ENCODE assay signal across 23 cellular contexts in genomic region chr4:168485511-168485910, GRCh38. TPM values are rescaled to one million over a fixed set of nuclear protein-coding genes. Genes with fewer than 3 reads are reported as not detected.
DNase-seq lines count a peak whose midpoint lies in the region; ATAC-seq, FAIRE-seq and TF ChIP-seq lines count a peak whose summit lies in the region.
"Had no signal": no experiment of that assay in that cellular context is flagged by ENCODE, and none has a peak within 500 bp of the region (broad histone marks: within the 10 kb centered on the region; RNA-seq: fewer than 3 reads in every experiment).

No MANE protein-coding gene starts in this region.

- no peak overlapping the region for H3K14ac ChIP-seq in H1 (ENCODE audit: insufficient read length)

- H3K79me1 ChIP-seq in H1 (ENCODE audit: low read depth, low read length) = no peaks in the 10 kb centered on the region

- CTCF ChIA-PET in A549 (lab: Yijun Ruan, JAX) = no interaction called here
- CTCF ChIA-PET in HCT116 (lab: Charles Lee) = interaction anchor here (1.1 kb wide), 1 partner anchor 525 kb away, joined by 4 read pairs; the partner anchor contains the start of gene CBR4
- CTCF ChIA-PET in H1 (lab: Charles Lee; ENCODE audit: partially characterized antibody) = interaction anchor here (1.0 kb wide), 1 partner anchor 29 kb away, joined by 3 read pairs; no protein-coding TSS in a partner anchor

- FAIRE-seq in A549 (lab: Jason Lieb, UNC) (no peak), H1 (lab: Jason Lieb, UNC) (no peak)
- FAIRE-seq: GM12891, GM18507 had no signal

- H2BK120ac ChIP-seq in H1 (replicated peaks; ENCODE audit: low read depth, low read length) = no peak overlapping the region

- H2AFZ ChIP-seq in HCT116 (ENCODE audit: low read depth, low read length, poor library complexity, severe bottlenecking) = no peak overlapping the region
- H2AFZ ChIP-seq in H1 (ENCODE audit: low read length) = peak overlapping the region; percentile 74; the same call in 1 of the 2 replicates

- TF ChIP-seq RAD21 in A549 (conservative IDR thresholded peaks at IDR 0.05 in 1 of 2, IDR thresholded peaks at IDR 0.05 in 1 of 2) = no peak
- no peak for TF ChIP-seq RAD21 in HCT116 (IDR thresholded peaks at IDR 0.05; ENCODE audit: low read depth)
- no peak for TF ChIP-seq RAD21 in H1 (IDR thresholded peaks at IDR 0.05 in 1 of 2, conservative IDR thresholded peaks at IDR 0.05 in 1 of 2; ENCODE audit: low read depth in 2 of 2, low read length in 2 of 2)

- TF ChIP-seq POLR2A in A549 (IDR thresholded peaks at IDR 0.05; ENCODE audit: low read length) (no peak), HCT116 (IDR thresholded peaks at IDR 0.05; ENCODE audit: borderline replicate concordance, extremely low read depth, insufficient read depth, insufficient read length) (no peak), H1 (IDR thresholded peaks at IDR 0.05; ENCODE audit: control extremely low read depth in 1 of 2, low read depth in 2 of 2, low read length in 2 of 2) (no peak)

- no peak overlapping the region for H2BK20ac ChIP-seq in H1 (ENCODE audit: low read length)

- H3K79me2 ChIP-seq in HCT116 (ENCODE audit: insufficient read depth, low read length) (peaks cover 19% of the 10 kb centered on the region), H1 (ENCODE audit: control insufficient read depth in 1 of 2, insufficient read depth in 2 of 2, low read length in 2 of 2) (no peaks in the 10 kb centered on the region)

- 0 out of 4 replicates have a peak, but pooled peaks cover 0 to 9% of the 10 kb centered on the region in 2 experiments for H3K36me3 ChIP-seq in HCT116 (ENCODE audit: control insufficient read depth in 1 of 2, insufficient read depth in 2 of 2, low read length in 2 of 2)
- no peaks in the 10 kb centered on the region for H3K36me3 ChIP-seq in H1 (ENCODE audit: control insufficient read depth in 2 of 4, insufficient read depth in 4 of 4, low read length in 3 of 4)

- H2AK5ac ChIP-seq in H1 (ENCODE audit: low read depth, low read length) = no peak overlapping the region

- H3K9ac ChIP-seq in HCT116 (ENCODE audit: low read length) (peak overlapping the region; percentile 44), H1 (replicated peaks in 1 of 4; ENCODE audit: extremely low read depth in 1 of 4, low read depth in 3 of 4, low read length in 3 of 4) (no peak overlapping the region)

- no peak for TF ChIP-seq EP300 in A549 (IDR thresholded peaks at IDR 0.05)
- TF ChIP-seq EP300 in H1 (IDR thresholded peaks at IDR 0.05; ENCODE audit: borderline replicate concordance in 1 of 2, low read depth in 2 of 2, low read length in 2 of 2) = no peak

- no peak overlapping the region for H4K8ac ChIP-seq in H1 (ENCODE audit: extremely low read depth, insufficient read depth, low read length)

- no peaks in the 10 kb centered on the region for H3K9me3 Mint-ChIP-seq in stimulated activated effector memory CD8-positive, alpha-beta T cell treated with anti-CD3 and anti-CD28 coated beads, Interleukin-12 subunit alpha, Interleukin-12 subunit beta, amount 100 ng/mL, for 72 hours

- no peak overlapping the region for H2BK5ac ChIP-seq in H1 (ENCODE audit: low read depth, low read length)

- no peak overlapping the region for H4K91ac ChIP-seq in H1 (replicated peaks; ENCODE audit: insufficient read length, low read length)

- H3K36me3 Mint-ChIP-seq in stimulated activated effector memory CD8-positive, alpha-beta T cell treated with anti-CD3 and anti-CD28 coated beads, Interleukin-12 subunit alpha, Interleukin-12 subunit beta, amount 100 ng/mL, for 72 hours = peaks cover 2% of the 10 kb centered on the region

- peaks cover 37% of the 10 kb centered on the region for H3K4me1 ChIP-seq in A549
- peaks cover 88 to 100% of the 10 kb centered on the region in 2 experiments for H3K4me1 ChIP-seq in HCT116 (ENCODE audit: control insufficient read depth in 1 of 2, insufficient read depth in 2 of 2, low read length in 2 of 2)
- no peaks in the 10 kb centered on the region; a peak in 1 of 7 replicates for H3K4me1 ChIP-seq in H1 (replicated peaks in 1 of 4; ENCODE audit: control insufficient read depth in 3 of 4, insufficient read depth in 4 of 4, low read length in 3 of 4)

- H3K4me3 ChIP-seq in A549 = no peak overlapping the region
- H3K4me3 ChIP-seq in HCT116 (replicated peaks in 1 of 2; ENCODE audit: low read depth in 1 of 2, low read length in 2 of 2) = no peak overlapping the region
- H3K4me3 ChIP-seq in H1 (ENCODE audit: extremely low read depth in 1 of 4, insufficient read depth in 2 of 4, low read depth in 3 of 4, low read length in 4 of 4) = no peak overlapping the region
- H3K4me3 ChIP-seq: SK-N-MC had no signal

- H4K5ac ChIP-seq in H1 (ENCODE audit: insufficient read length, low read depth, low read length) = no peak overlapping the region

- no peak overlapping the region for H2BK12ac ChIP-seq in H1 (ENCODE audit: low read depth, low read length)

- BruUV-seq in HCT116 (replicated peaks; lab: Mats Ljungman, UMichigan) = no TSS peak

- TF ChIP-seq CTCF in A549 (IDR thresholded peaks at IDR 0.05) (no peak), HCT116 (IDR thresholded peaks at IDR 0.05 in 2 of 3, conservative IDR thresholded peaks at IDR 0.05 in 1 of 3; ENCODE audit: borderline replicate concordance in 1 of 3, insufficient read depth in 1 of 3, low read depth in 2 of 3, low read length in 2 of 3) (no peak), H1 (IDR thresholded peaks at IDR 0.05; ENCODE audit: control extremely low read depth in 1 of 3, insufficient read depth in 1 of 3, low read depth in 1 of 3, low read length in 3 of 3) (no peak)

- no peak overlapping the region for H3K4me3 Mint-ChIP-seq in stimulated activated effector memory CD8-positive, alpha-beta T cell treated with anti-CD3 and anti-CD28 coated beads, Interleukin-12 subunit alpha, Interleukin-12 subunit beta, amount 100 ng/mL, for 72 hours

- RAD21 ChIA-PET in HCT116 (lab: Charles Lee; ENCODE audit: low non-redundant PET in 1 of 2, low total read pairs in 2 of 2, uncharacterized antibody in 2 of 2, unreplicated experiment in 2 of 2) = no interaction called here

- H3K4me2 ChIP-seq in A549 (no peak overlapping the region), HCT116 (ENCODE audit: low read length) (peak overlapping the region; percentile 38), H1 (ENCODE audit: insufficient read depth in 1 of 2, low read depth in 2 of 2, low read length in 2 of 2) (no peak overlapping the region)

- H3K23ac ChIP-seq in H1 (ENCODE audit: insufficient read length) = no peak overlapping the region

- H3K9me3 ChIP-seq in A549 = no peaks in the 10 kb centered on the region
- H3K9me3 ChIP-seq in HCT116 (ENCODE audit: control insufficient read depth in 1 of 2, insufficient read depth in 1 of 2, low read depth in 1 of 2, low read length in 2 of 2) = no peaks in the 10 kb centered on the region
- no peaks in the 10 kb centered on the region for H3K9me3 ChIP-seq in H1 (ENCODE audit: insufficient read depth in 2 of 2, low read depth in 1 of 2, low read length in 1 of 2)

- no peak for ATAC-seq in A549
- no peak for ATAC-seq in HCT116
- ATAC-seq in HG02884 (IDR thresholded peaks at IDR 0.05; ENCODE audit: unreplicated experiment) = no peak
- ATAC-seq in HG02759 (IDR thresholded peaks at IDR 0.05; ENCODE audit: unreplicated experiment) = no peak
- ATAC-seq in stimulated activated effector memory CD8-positive, alpha-beta T cell treated with anti-CD3 and anti-CD28 coated beads, Interleukin-12 subunit alpha, Interleukin-12 subunit beta, amount 100 ng/mL, for 72 hours = no peak
- ATAC-seq in esophagus mucosa = no peak
- ATAC-seq: Panc1, Right ventricle myocardium inferior had no signal

- no peak overlapping the region for H3K56ac ChIP-seq in H1 (replicated peaks; ENCODE audit: insufficient read length, low read depth, low read length)

- no peak overlapping the region for H3K27ac Mint-ChIP-seq in stimulated activated effector memory CD8-positive, alpha-beta T cell treated with anti-CD3 and anti-CD28 coated beads, Interleukin-12 subunit alpha, Interleukin-12 subunit beta, amount 100 ng/mL, for 72 hours

- DNase-seq in A549 (ENCODE audit: low read depth in 1 of 2, low spot score in 1 of 2) = no peak
- no peak for DNase-seq in HCT116 (ENCODE audit: low read depth, low spot score)
- no peak for DNase-seq in H1 (ENCODE audit: low read depth in 1 of 2, low spot score in 2 of 2)
- DNase-seq in myocyte (ENCODE audit: low read depth) = peak; percentile 7
- no peak for DNase-seq in stimulated activated effector memory CD8-positive, alpha-beta T cell treated with anti-CD3 and anti-CD28 coated beads, Interleukin-12 subunit alpha, Interleukin-12 subunit beta, amount 100 ng/mL, for 72 hours (ENCODE audit: low spot score in 2 of 2)
- DNase-seq: C1 segment of cervical spinal cord, DMS 273 treated with DMSO at 0.1 percent for 48 hours, GF-D8, GOT3, MV-4-11, NCI-H1417, NCI-H2029, NCI-H2171 treated with DMSO at 0.1 percent for 48 hours, NCI-H510A, NCI-H774 had no signal

- H3K27me3 ChIP-seq in HCT116 (ENCODE audit: insufficient read depth, low read length) (no peaks in the 10 kb centered on the region), H1 (replicated peaks in 1 of 4; ENCODE audit: control insufficient read depth in 3 of 4, extremely low read depth in 1 of 4, insufficient read depth in 3 of 4, low read length in 3 of 4) (no peaks in the 10 kb centered on the region; a peak in 1 of 7 replicates)

- POLR2A ChIA-PET in A549 (lab: Yijun Ruan, JAX) = no interaction called here
- POLR2A ChIA-PET in HCT116 (lab: Charles Lee) = no interaction called here
- POLR2A ChIA-PET in H1 (lab: Charles Lee; ENCODE audit: partially characterized antibody) = no interaction called here

- H3K23me2 ChIP-seq in H1 (ENCODE audit: low read depth, low read length) = no peaks in the 10 kb centered on the region

- peaks cover 20% of the 10 kb centered on the region for H3K4me1 Mint-ChIP-seq in stimulated activated effector memory CD8-positive, alpha-beta T cell treated with anti-CD3 and anti-CD28 coated beads, Interleukin-12 subunit alpha, Interleukin-12 subunit beta, amount 100 ng/mL, for 72 hours

- intact Hi-C loops in HCT116 (cut with micrococcal nuclease) = loop anchor here (10.0 kb wide), 1 partner anchor 301 kb away; no protein-coding TSS in a partner anchor

- H4K20me1 ChIP-seq in HCT116 (ENCODE audit: insufficient read depth) (no peaks in the 10 kb centered on the region), H1 (replicated peaks in 1 of 2; ENCODE audit: control insufficient read depth in 1 of 2, insufficient read depth in 2 of 2, low read length in 2 of 2) (no peaks in the 10 kb centered on the region)

- H3K4ac ChIP-seq in H1 (replicated peaks; ENCODE audit: insufficient read length, low read depth, low read length) = no peak overlapping the region

- H3K27ac ChIP-seq in A549 (peak overlapping the region; percentile 92 to 97), HCT116 (ENCODE audit: low read depth, low read length) (peak overlapping the region; percentile 97; the same call in 1 of the 2 replicates), H1 (ENCODE audit: low read depth, low read length) (no peak overlapping the region)
- H3K27ac ChIP-seq: SK-N-MC had no signal

- no peak overlapping the region for H2BK15ac ChIP-seq in H1 (ENCODE audit: low read length)

- no peak overlapping the region for H3K18ac ChIP-seq in H1 (ENCODE audit: extremely low read depth, low read length)

- no peaks in the 10 kb centered on the region for H3K9me2 ChIP-seq in HCT116 (ENCODE audit: insufficient read depth)

RNA-seq across cellular contexts. Expression of gene DDX60L, which starts 5.2 kb away (rescaled TPM):
- 15.4 and 20.5 TPM in 2 replicates for polyA plus RNA-seq in A549 (2011; rRNA removed)
- polyA plus RNA-seq in A549 (2012; cell fraction: cytosol; rRNA removed) = 3.8 and 4.5 TPM in 2 replicates
- 3.9 and 8.1 TPM in 2 replicates for polyA plus RNA-seq in A549 (2012; cell fraction: nucleus; rRNA removed)
- polyA plus RNA-seq in A549 (2017; fragmentation: RNase III; extraction: RNeasy Plus Mini Kit Qiagen cat#74134 plus additional on column Dnase treatment) = 11.1 to 12.2 TPM (median 12.0 TPM) in 3 replicates
- polyA minus RNA-seq in A549 (2011; rRNA and poly(A)+ RNA removed) = 13.0 and 23.2 TPM in 2 replicates
- total RNA-seq in HCT116 (2021; ENCODE audit: unreplicated experiment) = 99.1 TPM
- 29.2 and 35.4 TPM in 2 replicates for polyA plus RNA-seq in HCT116 (2012)
- total RNA-seq in H1 (2021; fragmentation: NEBNext Ultra II Directional; extraction: Animal tissue kit (Norgen Biotek cat#: 25700)) = 0.88 and 1.5 TPM in 2 replicates
- polyA plus RNA-seq in H1 (2011; rRNA removed) = 0.66 and 0.98 TPM in 2 replicates
- 0.88 TPM for polyA plus RNA-seq in H1 (2011; cell fraction: cytosol; rRNA removed)
- polyA plus RNA-seq in H1 (2011; cell fraction: nucleus; rRNA removed) = 0.71 TPM
- 0.63 to 1.3 TPM (median 1.2 TPM) in 4 replicates for polyA plus RNA-seq in H1 (2012, experiment 1 of 2)
- polyA plus RNA-seq in H1 (2012, experiment 2 of 2) = not detected
- 0.83 TPM for polyA plus RNA-seq in H1 (2013, experiment 1 of 2)
- polyA plus RNA-seq in H1 (2013, experiment 2 of 2) = 0.61 TPM
- 1.1 and 3.1 TPM in 2 replicates for polyA minus RNA-seq in H1 (2011; rRNA and poly(A)+ RNA removed)
- polyA minus RNA-seq in H1 (2011; cell fraction: cytosol; rRNA and poly(A)+ RNA removed) = 3.6 TPM
- 5.2 TPM for polyA minus RNA-seq in H1 (2011; cell fraction: nucleus; rRNA and poly(A)+ RNA removed)
- 28.8 and 33.9 TPM in 2 replicates for total RNA-seq in myocyte
- polyA plus RNA-seq in myocyte (2012) = 9.1 TPM
- total RNA-seq in esophagus mucosa = 4.6 TPM

RNA-seq across cellular contexts. Expression of gene PALLD, which starts 11.3 kb away (rescaled TPM):
- polyA plus RNA-seq in A549 (2011; rRNA removed) (88.8 and 99.3 TPM in 2 replicates), A549 (2017; fragmentation: RNase III; extraction: RNeasy Plus Mini Kit Qiagen cat#74134 plus additional on column Dnase treatment) (113 to 134 TPM (median 123 TPM) in 3 replicates), H1 (2011; rRNA removed) (7.0 and 10.5 TPM in 2 replicates)
- polyA plus RNA-seq in A549 (2012; cell fraction: cytosol; rRNA removed) = 46.5 and 60.1 TPM in 2 replicates
- polyA plus RNA-seq in A549 (2012; cell fraction: nucleus; rRNA removed) = 58.7 and 75.0 TPM in 2 replicates
- polyA minus RNA-seq in A549 (2011; rRNA and poly(A)+ RNA removed) = 94.3 and 135 TPM in 2 replicates
- total RNA-seq in HCT116 (2021; ENCODE audit: unreplicated experiment) (166 TPM), myocyte (250 and 310 TPM in 2 replicates), esophagus mucosa (70.1 TPM)
- 66.4 and 71.5 TPM in 2 replicates for polyA plus RNA-seq in HCT116 (2012)
- 25.0 and 26.7 TPM in 2 replicates for total RNA-seq in H1 (2021; fragmentation: NEBNext Ultra II Directional; extraction: Animal tissue kit (Norgen Biotek cat#: 25700))
- 8.3 TPM for polyA plus RNA-seq in H1 (2011; cell fraction: cytosol; rRNA removed)
- 27.3 TPM for polyA plus RNA-seq in H1 (2011; cell fraction: nucleus; rRNA removed)
- 19.4 to 32.9 TPM (median 24.7 TPM) in 4 replicates for polyA plus RNA-seq in H1 (2012, experiment 1 of 2)
- polyA plus RNA-seq in H1 (2012, experiment 2 of 2) = 4.0 TPM
- polyA plus RNA-seq in H1 (2013, experiment 1 of 2) = 9.5 TPM
- 9.3 TPM for polyA plus RNA-seq in H1 (2013, experiment 2 of 2)
- polyA minus RNA-seq in H1 (2011; rRNA and poly(A)+ RNA removed) = 25.4 and 27.2 TPM in 2 replicates
- polyA minus RNA-seq in H1 (2011; cell fraction: cytosol; rRNA and poly(A)+ RNA removed) = 18.6 TPM
- polyA minus RNA-seq in H1 (2011; cell fraction: nucleus; rRNA and poly(A)+ RNA removed) = 36.2 TPM
- 427 TPM for polyA plus RNA-seq in myocyte (2012)
